Comparison of ENCODE assay signal across 17 cellular contexts in the genomic region with DNA sequence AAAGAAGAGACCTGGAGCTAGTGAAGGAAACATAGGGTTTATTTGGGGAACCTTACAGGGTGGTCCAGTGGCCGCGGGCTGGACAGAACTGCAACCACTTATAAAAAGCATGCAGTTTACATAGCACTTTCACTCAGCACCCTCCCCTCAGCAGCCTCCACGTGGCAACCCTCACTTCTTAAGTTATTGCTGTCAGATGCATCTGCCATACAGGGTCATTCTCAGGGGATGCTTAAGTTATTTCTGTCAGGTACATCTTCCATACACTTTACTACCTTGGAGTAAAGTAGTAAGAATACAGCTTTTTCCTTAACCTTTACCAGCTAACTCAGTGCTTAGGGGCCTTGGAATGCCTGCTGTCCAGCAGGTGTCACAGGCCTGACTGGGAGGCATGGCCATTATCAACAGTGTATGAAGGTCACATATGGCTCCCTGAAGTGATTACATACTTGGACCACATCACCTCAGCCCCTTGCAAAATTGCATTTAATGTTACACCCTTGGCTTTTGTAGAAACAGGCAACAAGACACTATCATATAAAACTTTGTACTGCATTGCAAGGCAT. TPM values are rescaled to one million over a fixed set of nuclear protein-coding genes. Genes with fewer than 3 reads are reported as not detected.
DNase-seq lines count a peak whose midpoint lies in the region; ATAC-seq and TF ChIP-seq lines count a peak whose summit lies in the region.
"Had no signal": no experiment of that assay in that cellular context is flagged by ENCODE, and none has a peak within 500 bp of the region (broad histone marks: within the 10 kb centered on the region; RNA-seq: fewer than 3 reads in every experiment).

No MANE protein-coding gene starts in this region.

- 0 out of 2 replicates have a peak overlapping the region, but pooled peaks have one; percentile 4 for H3K23ac ChIP-seq in IMR-90 (ENCODE audit: low read depth, low read length)

- H3K4me3 ChIP-seq in IMR-90 (ENCODE audit: insufficient read depth, low read depth, low read length) = no peak overlapping the region
- H3K4me3 ChIP-seq in osteoblast (ENCODE audit: insufficient read depth, low read length) = no peak overlapping the region
- H3K4me3 ChIP-seq in endodermal cell (ENCODE audit: low read length) = no peak overlapping the region
- H3K4me3 ChIP-seq in transverse colon = no peak overlapping the region
- H3K4me3 ChIP-seq: lower lobe of right lung, Peyer's patch had no signal

- H3K9ac ChIP-seq in IMR-90 (ENCODE audit: low read depth, low read length) (no peak overlapping the region), endodermal cell (ENCODE audit: extremely low read depth, low read length, poor library complexity, severe bottlenecking) (no peak overlapping the region)

- H3K9me1 ChIP-seq in IMR-90 (ENCODE audit: insufficient read depth, low read length) = 0 out of 2 replicates have a peak, but pooled peaks cover 5% of the 10 kb centered on the region

- H3K4me3 Mint-ChIP-seq in activated T-cell treated with anti-CD3 and anti-CD28 coated beads, Interleukin-2, amount 50 U/mL, for 24 hours = peak overlapping the region; percentile 98
- peak overlapping the region; percentile 99 for H3K4me3 Mint-ChIP-seq in activated T-helper 17 cell treated with anti-CD3 and anti-CD28 coated beads, Interleukin-2, amount 50 U/mL, for 72 hours
- no peak overlapping the region for H3K4me3 Mint-ChIP-seq in endodermal cell

- H3K9me3 Mint-ChIP-seq in activated T-cell treated with anti-CD3 and anti-CD28 coated beads, Interleukin-2, amount 50 U/mL, for 24 hours = no peaks in the 10 kb centered on the region
- H3K9me3 Mint-ChIP-seq in activated T-helper 17 cell treated with anti-CD3 and anti-CD28 coated beads, Interleukin-2, amount 50 U/mL, for 72 hours = no peaks in the 10 kb centered on the region
- no peaks in the 10 kb centered on the region for H3K9me3 Mint-ChIP-seq in endodermal cell
- H3K9me3 Mint-ChIP-seq: activated CD4-positive, alpha-beta T cell treated with anti-CD3 and anti-CD28 coated beads, Interleukin-2, amount 10 ng/mL, durations not matched to agents 7 days and 5 days; T-helper 1 cell treated with Interleukin-12 subunit alpha and Interleukin-12 subunit beta and Interleukin-4 antibody, amounts not matched to agents 30 μg/mL and 1 μg/mL, for 36 hours had no signal

- POLR2A ChIA-PET in IMR-90 (lab: Charles Lee; ENCODE audit: unreplicated experiment) = no interaction called here

- no peak overlapping the region for H4K8ac ChIP-seq in IMR-90 (ENCODE audit: low read depth in 2 of 2, low read length in 2 of 2)

- H4K5ac ChIP-seq in IMR-90 (ENCODE audit: low read depth, low read length) = no peak overlapping the region

- H2BK15ac ChIP-seq in IMR-90 (ENCODE audit: low read depth, low read length) = no peak overlapping the region

- H3K18ac ChIP-seq in IMR-90 (ENCODE audit: low read depth, low read length) = no peak overlapping the region

- no peak overlapping the region for H3K4ac ChIP-seq in IMR-90 (ENCODE audit: low read depth, low read length)

- H4K20me1 ChIP-seq in IMR-90 (ENCODE audit: insufficient read depth, low read length) (peaks cover 9% of the 10 kb centered on the region; the same call in 1 of the 2 replicates), osteoblast (ENCODE audit: insufficient read depth, low read length) (peaks cover 10% of the 10 kb centered on the region)

- intact Hi-C loops in IMR-90 (cut with micrococcal nuclease) (no loop called here), transverse colon (cut with DNase I; ENCODE audit: low total_unique reads) (loop anchor here (10.0 kb wide), 1 partner anchor 152 kb away; no protein-coding TSS in a partner anchor)

- H2BK20ac ChIP-seq in IMR-90 (ENCODE audit: low read depth, low read length) = no peak overlapping the region

- no peak overlapping the region for H2AK9ac ChIP-seq in IMR-90 (replicated peaks; ENCODE audit: low read depth, low read length, poor library complexity)

- H3K36me3 Mint-ChIP-seq in activated T-cell treated with anti-CD3 and anti-CD28 coated beads, Interleukin-2, amount 50 U/mL, for 24 hours (ENCODE audit: low read depth) = peaks cover 57% of the 10 kb centered on the region
- H3K36me3 Mint-ChIP-seq in activated T-helper 17 cell treated with anti-CD3 and anti-CD28 coated beads, Interleukin-2, amount 50 U/mL, for 72 hours (ENCODE audit: low read depth) = peaks cover 40% of the 10 kb centered on the region
- H3K36me3 Mint-ChIP-seq in endodermal cell (ENCODE audit: low read depth) = peaks cover 17% of the 10 kb centered on the region

- no peak for TF ChIP-seq EP300 in transverse colon (IDR thresholded peaks at IDR 0.05; ENCODE audit: low read depth)

- no peak overlapping the region for H2BK5ac ChIP-seq in IMR-90 (ENCODE audit: low read depth, low read length, poor library complexity, severe bottlenecking)

- H3K27me3 Mint-ChIP-seq in activated T-cell treated with anti-CD3 and anti-CD28 coated beads, Interleukin-2, amount 50 U/mL, for 24 hours = no peaks in the 10 kb centered on the region
- H3K27me3 Mint-ChIP-seq in activated T-helper 17 cell treated with anti-CD3 and anti-CD28 coated beads, Interleukin-2, amount 50 U/mL, for 72 hours = no peaks in the 10 kb centered on the region
- H3K27me3 Mint-ChIP-seq in endodermal cell (ENCODE audit: insufficient read depth) = no peaks in the 10 kb centered on the region
- H3K27me3 Mint-ChIP-seq: activated CD4-positive, alpha-beta T cell treated with anti-CD3 and anti-CD28 coated beads, Interleukin-2, amount 10 ng/mL, durations not matched to agents 7 days and 5 days had no signal

- DNase-seq in activated T-cell treated with anti-CD3 and anti-CD28 coated beads, Interleukin-2, amount 50 U/mL, for 24 hours = no peak
- DNase-seq in activated T-cell treated with anti-CD3 and anti-CD28 coated beads for 4 hours = no peak
- DNase-seq in IMR-90 = no peak
- no peak for DNase-seq in osteoblast (ENCODE audit: insufficient read length, low spot score, missing footprints)
- no peak for DNase-seq in endodermal cell
- no peak for DNase-seq in transverse colon
- DNase-seq: activated CD4-positive, alpha-beta T cell treated with anti-CD3 and anti-CD28 coated beads, Interleukin-2, amount 10 ng/mL, durations not matched to agents 7 days and 5 days; brain microvascular endothelial cell; effector CD8-positive, alpha-beta T cell; lower lobe of right lung; NCI-H1105 treated with DMSO at 0.1 percent for 48 hours; occipital lobe; Peyer's patch; small intestine had no signal

- no peak overlapping the region for H2AFZ ChIP-seq in IMR-90 (replicated peaks; ENCODE audit: low read length, poor library complexity)
- H2AFZ ChIP-seq in osteoblast (ENCODE audit: low read length) = no peak overlapping the region

- peaks cover 42% of the 10 kb centered on the region for H3K4me1 Mint-ChIP-seq in activated T-cell treated with anti-CD3 and anti-CD28 coated beads, Interleukin-2, amount 50 U/mL, for 24 hours (ENCODE audit: low read depth)
- H3K4me1 Mint-ChIP-seq in activated T-helper 17 cell treated with anti-CD3 and anti-CD28 coated beads, Interleukin-2, amount 50 U/mL, for 72 hours = peaks cover 30% of the 10 kb centered on the region
- H3K4me1 Mint-ChIP-seq in endodermal cell = peaks cover 18% of the 10 kb centered on the region

- no peak overlapping the region for H4K91ac ChIP-seq in IMR-90 (ENCODE audit: insufficient read depth, low read depth, low read length)

- in situ Hi-C loops in IMR-90 (cut with MboI; ENCODE audit: low sequenced_read_pairs) = no loop called here
- in situ Hi-C loops in transverse colon (cut with MboI; ENCODE audit: low pct_ligation_motif_present in 1 of 4, low pct_unique_long_range_greater_than_20kb in 1 of 4, low sequenced_read_pairs in 3 of 4) = no loop called here

- no peak overlapping the region for H3K27ac Mint-ChIP-seq in activated T-cell treated with anti-CD3 and anti-CD28 coated beads, Interleukin-2, amount 50 U/mL, for 24 hours
- no peak overlapping the region for H3K27ac Mint-ChIP-seq in activated T-helper 17 cell treated with anti-CD3 and anti-CD28 coated beads, Interleukin-2, amount 50 U/mL, for 72 hours
- H3K27ac Mint-ChIP-seq in endodermal cell = no peak overlapping the region
- H3K27ac Mint-ChIP-seq: activated CD4-positive, alpha-beta T cell treated with anti-CD3 and anti-CD28 coated beads, Interleukin-2, amount 10 ng/mL, durations not matched to agents 7 days and 5 days; T-helper 1 cell treated with Interleukin-12 subunit alpha and Interleukin-12 subunit beta and Interleukin-4 antibody, amounts not matched to agents 30 μg/mL and 1 μg/mL, for 36 hours had no signal

- WGBS in IMR-90 (ENCODE audit: extremely low coverage in 2 of 2, insufficient read length in 1 of 2), 2 experiments = no CpG with 5 or more reads among the region's 3 CpGs
- 67 to 81% methylated on average over 1 to 3 of the region's 3 CpGs for WGBS in endodermal cell (ENCODE audit: insufficient coverage in 1 of 2, insufficient read length in 1 of 2), 2 experiments
- WGBS in transverse colon (ENCODE audit: low coverage in 1 of 2), 2 donors = 67 to 72% methylated on average over 2 to 3 of the region's 3 CpGs

- H3K4me1 ChIP-seq in IMR-90 (ENCODE audit: control insufficient read depth, insufficient read depth, low read length) (peaks cover 5% of the 10 kb centered on the region; the same call in 1 of the 2 replicates), osteoblast (ENCODE audit: insufficient read depth, low read length) (peaks cover 32% of the 10 kb centered on the region), endodermal cell (ENCODE audit: control insufficient read depth, insufficient read depth, low read length) (peaks cover 3% of the 10 kb centered on the region), transverse colon (peaks cover 0 to 25% (median 17%) of the 10 kb centered on the region in 4 donors)

- H3K79me2 ChIP-seq in osteoblast (ENCODE audit: insufficient read depth, low read length) = peaks cover 24% of the 10 kb centered on the region

- H3K27me3 ChIP-seq in IMR-90 (ENCODE audit: control insufficient read depth, insufficient read depth, low read length) (no peaks in the 10 kb centered on the region), osteoblast (ENCODE audit: insufficient read depth, low read length) (no peaks in the 10 kb centered on the region), endodermal cell (ENCODE audit: control insufficient read depth, insufficient read depth, low read length, poor library complexity, severe bottlenecking) (no peaks in the 10 kb centered on the region), transverse colon (no peaks in the 10 kb centered on the region)
- H3K27me3 ChIP-seq: brain microvascular endothelial cell, Peyer's patch had no signal

- no peak overlapping the region for H2BK120ac ChIP-seq in IMR-90 (ENCODE audit: low read depth, low read length)

- CTCF ChIA-PET in IMR-90 (lab: Yijun Ruan, JAX) = no interaction called here

- TF ChIP-seq POLR2A in IMR-90 (IDR thresholded peaks at IDR 0.05; ENCODE audit: low read depth, low read length) (no peak), transverse colon (IDR thresholded peaks at IDR 0.05) (no peak)

- no TSS peak for BruUV-seq in IMR-90 (replicated peaks; lab: Mats Ljungman, UMichigan)

- TF ChIP-seq CTCF in IMR-90 (conservative IDR thresholded peaks at IDR 0.05; ENCODE audit: low read depth, low read length) = no peak
- TF ChIP-seq CTCF in osteoblast (IDR thresholded peaks at IDR 0.05; ENCODE audit: extremely low read depth, low read depth, low read length) = no peak
- TF ChIP-seq CTCF in endodermal cell (conservative IDR thresholded peaks at IDR 0.05) = no peak
- no peak for TF ChIP-seq CTCF in transverse colon (IDR thresholded peaks at IDR 0.05)

- H3K9me3 ChIP-seq in IMR-90 (ENCODE audit: control insufficient read depth, insufficient read depth, low read length) (no peaks in the 10 kb centered on the region), osteoblast (ENCODE audit: low read depth, low read length) (no peaks in the 10 kb centered on the region), endodermal cell (ENCODE audit: control insufficient read depth, low read length) (no peaks in the 10 kb centered on the region), transverse colon (no peaks in the 10 kb centered on the region)
- H3K9me3 ChIP-seq: lower lobe of right lung had no signal

- H3K27ac ChIP-seq in IMR-90 (ENCODE audit: insufficient read depth, low read length) = no peak overlapping the region
- H3K27ac ChIP-seq in osteoblast (ENCODE audit: low read depth, low read length) = no peak overlapping the region
- H3K27ac ChIP-seq in endodermal cell (ENCODE audit: low read depth, low read length) = no peak overlapping the region
- H3K27ac ChIP-seq in transverse colon = no peak overlapping the region
- H3K27ac ChIP-seq: brain microvascular endothelial cell, lower lobe of right lung, Peyer's patch had no signal

- dilution Hi-C loops in IMR-90 (cut with HindIII; ENCODE audit: low sequenced_read_pairs, unreplicated experiment) = no loop called here

- no peak overlapping the region for H3K4me2 ChIP-seq in IMR-90 (ENCODE audit: low read depth, low read length)
- H3K4me2 ChIP-seq in osteoblast (ENCODE audit: insufficient read depth, low read length) = peak overlapping the region; percentile 81

- ATAC-seq in IMR-90 (ENCODE audit: low read depth) (no peak), GM21528 (IDR thresholded peaks at IDR 0.05; ENCODE audit: low FRiP score, unreplicated experiment) (no peak)
- ATAC-seq in activated T-helper 17 cell treated with anti-CD3 and anti-CD28 coated beads, Interleukin-2, amount 50 U/mL, for 72 hours (replicated peaks) = no peak
- ATAC-seq: lower lobe of right lung had no signal

- no peak for TF ChIP-seq RAD21 in IMR-90 (IDR thresholded peaks at IDR 0.05; ENCODE audit: low read length)

- no peak overlapping the region for H3K14ac ChIP-seq in IMR-90 (replicated peaks; ENCODE audit: low read depth, low read length)

- peaks cover 4% of the 10 kb centered on the region for H3K36me3 ChIP-seq in IMR-90 (ENCODE audit: control insufficient read depth, insufficient read depth, low read length)
- peaks cover 16% of the 10 kb centered on the region for H3K36me3 ChIP-seq in osteoblast (ENCODE audit: insufficient read depth, low read length)
- peaks cover 16% of the 10 kb centered on the region for H3K36me3 ChIP-seq in endodermal cell (ENCODE audit: control insufficient read depth, insufficient read depth, low read length)
- H3K36me3 ChIP-seq in transverse colon = no peaks in the 10 kb centered on the region

- peaks cover 15 to 32% of the 10 kb centered on the region in 2 experiments for H3K79me1 ChIP-seq in IMR-90 (ENCODE audit: low read depth in 1 of 2, low read length in 2 of 2)

- H2AK5ac ChIP-seq in IMR-90 (ENCODE audit: low read depth, low read length) = peak overlapping the region; percentile 60; the same call in 1 of the 2 replicates

- H3K56ac ChIP-seq in IMR-90 (ENCODE audit: extremely low read depth, insufficient read depth, low read length) = no peak overlapping the region

RNA-seq across cellular contexts. Expression of gene NOL7, which starts 2.0 kb away (rescaled TPM):
- total RNA-seq in IMR-90 (2012; rRNA removed) = 21.3 and 60.8 TPM in 2 replicates
- 33.4 and 34.5 TPM in 2 replicates for polyA plus RNA-seq in IMR-90 (2012; rRNA removed)
- 36.6 and 39.1 TPM in 2 replicates for polyA plus RNA-seq in IMR-90 (2012; cell fraction: cytosol; rRNA removed)
- 16.3 and 34.0 TPM in 2 replicates for polyA plus RNA-seq in IMR-90 (2012; cell fraction: nucleus; rRNA removed; ENCODE audit: low replicate concordance)
- total RNA-seq in activated T-helper 17 cell treated with anti-CD3 and anti-CD28 coated beads, Interleukin-2, amount 50 U/mL, for 72 hours = 10 to 100 TPM; 50.4 to 92.5 TPM
- total RNA-seq in osteoblast = 43.0 and 44.9 TPM in 2 replicates
- 10 to 100 TPM; 47.8 to 52.9 TPM for total RNA-seq in endodermal cell
- polyA plus RNA-seq in endodermal cell (2013, experiment 1 of 2) = 63.0 TPM
- polyA plus RNA-seq in endodermal cell (2013, experiment 2 of 2) = 63.5 TPM
- 100 to 1,000 TPM in 1 of 4 donors, 10 to 100 TPM in 3; 44.1 to 159 (median 86.6) TPM for total RNA-seq in transverse colon

RNA-seq across cellular contexts. Expression of gene SIRT5, which starts 38.7 kb away (rescaled TPM):
- total RNA-seq in IMR-90 (2012; rRNA removed) (5.0 and 5.2 TPM in 2 replicates), osteoblast (8.5 and 9.0 TPM in 2 replicates), endodermal cell (10 to 100 TPM; 12.1 to 19.0 TPM), transverse colon (10 to 100 TPM; 10.1 to 21.0 (median 13.9) TPM)
- 4.6 and 4.7 TPM in 2 replicates for polyA plus RNA-seq in IMR-90 (2012; rRNA removed)
- 2.8 TPM in 2 replicates for polyA plus RNA-seq in IMR-90 (2012; cell fraction: cytosol; rRNA removed)
- 7.5 and 18.8 TPM in 2 replicates for polyA plus RNA-seq in IMR-90 (2012; cell fraction: nucleus; rRNA removed; ENCODE audit: low replicate concordance)
- 1 to 10 TPM; 6.6 to 8.9 TPM for total RNA-seq in activated T-helper 17 cell treated with anti-CD3 and anti-CD28 coated beads, Interleukin-2, amount 50 U/mL, for 72 hours
- polyA plus RNA-seq in endodermal cell (2013, experiment 1 of 2) = 8.9 TPM
- 9.6 TPM for polyA plus RNA-seq in endodermal cell (2013, experiment 2 of 2)
